27 cellular contexts compared by ENCODE assay signal in the genomic region with DNA sequence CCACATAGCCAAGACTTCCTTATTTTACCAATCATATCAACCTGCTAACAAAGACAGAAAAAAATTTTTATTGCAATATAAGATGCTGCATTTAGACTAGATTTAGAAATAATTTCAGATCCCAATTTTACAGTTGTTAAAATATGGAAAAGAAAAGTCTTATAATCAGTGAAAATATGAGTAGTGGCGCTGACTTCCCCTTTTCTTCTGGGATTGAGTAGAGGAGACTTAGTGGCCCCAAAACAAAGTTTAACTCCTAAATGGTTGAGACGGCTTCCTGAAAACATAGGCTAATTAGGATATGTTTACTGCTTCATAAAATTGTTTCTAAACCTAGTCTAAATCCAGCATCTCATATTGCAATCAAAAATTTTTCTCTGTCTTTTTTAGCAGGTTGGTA.
"Had no signal": no experiment of that assay in that cellular context is flagged by ENCODE, and none has a peak within 500 bp of the region (broad histone marks: within the 10 kb centered on the region; RNA-seq: fewer than 3 reads in every experiment).

No MANE protein-coding gene starts in this region.

- H3K36me3 ChIP-seq: uterus had no signal

- FAIRE-seq: islet of Langerhans had no signal

- H3K27ac ChIP-seq: esophagus squamous epithelium, heart right ventricle, left lung, neutrophil, parathyroid adenoma, right lobe of liver, suprapubic skin, transverse colon, upper lobe of right lung, uterus had no signal

- H3K79me2 ChIP-seq: parathyroid adenoma had no signal

- H3K9me3 ChIP-seq: esophagus squamous epithelium, heart right ventricle, left lung, mucosa of descending colon, neutrophil, right lobe of liver, suprapubic skin, transverse colon, upper lobe of right lung, uterus had no signal

- DNase-seq: dermis blood vessel endothelial cell; effector memory CD4-positive, alpha-beta T cell; erythroblast; esophagus squamous epithelium; foreskin melanocyte; glutamatergic neuron; heart right ventricle; hippocampal formation; left cardiac atrium; left lung; mesenchymal stem cell; mucosa of descending colon; naive B cell; right lobe of liver; small intestine; stimulated activated CD4-positive, alpha-beta T cell treated with anti-CD3 and anti-CD28 coated beads, Interleukin-15, amount 100 ng/mL, for 24 hours; stimulated activated CD4-positive, alpha-beta T cell treated with anti-CD3 and anti-CD28 coated beads, Interleukin-4, amount 100 ng/mL, for 1 hour; stimulated activated CD8-positive, alpha-beta memory T cell treated with anti-CD3 and anti-CD28 coated beads, Interleukin-4, amount 100 ng/mL, for 48 hours; stimulated activated naive CD4-positive, alpha-beta T cell; stimulated activated naive CD8-positive, alpha-beta T cell treated with anti-CD3 and anti-CD28 coated beads, Interleukin-15, amount 100 ng/mL, for 72 hours; transverse colon; upper lobe of right lung; uterus had no signal

- H3K4me3 ChIP-seq: esophagus squamous epithelium, heart right ventricle, left lung, mucosa of descending colon, right lobe of liver, suprapubic skin, transverse colon, upper lobe of right lung, uterus had no signal

- H3K9ac ChIP-seq: parathyroid adenoma had no signal

- H3K4me1 ChIP-seq: esophagus squamous epithelium, heart right ventricle, left lung, parathyroid adenoma, right lobe of liver, suprapubic skin, transverse colon, upper lobe of right lung, uterus had no signal

- H3K27me3 ChIP-seq: esophagus squamous epithelium, heart right ventricle, left lung, neutrophil, right lobe of liver, suprapubic skin, transverse colon, upper lobe of right lung, uterus had no signal

- H2AFZ ChIP-seq: parathyroid adenoma had no signal
